In genomic region chr21:45072963-45073300, GRCh38 we compare ENCODE assay signal across 14 cellular contexts. TPM values are rescaled to one million over a fixed set of nuclear protein-coding genes. Genes with fewer than 3 reads are reported as not detected.
DNase-seq lines count a peak whose midpoint lies in the region; ATAC-seq and TF ChIP-seq lines count a peak whose summit lies in the region.
"Had no signal": no experiment of that assay in that cellular context is flagged by ENCODE, and none has a peak within 500 bp of the region (broad histone marks: within the 10 kb centered on the region; RNA-seq: fewer than 3 reads in every experiment).

No MANE protein-coding gene starts in this region.

- POLR2A ChIA-PET in PC-3 (lab: Charles Lee; ENCODE audit: unreplicated experiment) = interaction anchor here (0.5 kb wide), 1 partner anchor 29 kb away, joined by 4 read pairs; no protein-coding TSS in a partner anchor

- H3K36me3 ChIP-seq in PC-3 (ENCODE audit: low read depth, low read length) (no peaks in the 10 kb centered on the region), tibial artery (peaks cover 0 to 6% (median 0%) of the 10 kb centered on the region in 3 donors)
- H3K36me3 ChIP-seq: esophagus squamous epithelium, uterus had no signal

- H4K20me1 ChIP-seq in PC-3 (ENCODE audit: low read length) = no peaks in the 10 kb centered on the region

- TF ChIP-seq CTCF in PC-3 (conservative IDR thresholded peaks at IDR 0.05; ENCODE audit: low read depth, low read length) (no peak), tibial artery (IDR thresholded peaks at IDR 0.05) (no peak)

- H2AFZ ChIP-seq in PC-3 (ENCODE audit: low read length) = no peak overlapping the region

- no peaks in the 10 kb centered on the region for H3F3A ChIP-seq in PC-3 (ENCODE audit: low read length, unreplicated experiment)

- no peak overlapping the region for H3K27ac Mint-ChIP-seq in activated naive CD8-positive, alpha-beta T cell
- H3K27ac Mint-ChIP-seq in activated naive CD8-positive, alpha-beta T cell treated with anti-CD3 and anti-CD28 coated beads for 36 hours = no peak overlapping the region

- peak overlapping the region; percentile 90 for H3K4me2 ChIP-seq in PC-3 (ENCODE audit: low read length)

- no peak overlapping the region for H3K9ac ChIP-seq in PC-3 (ENCODE audit: low read length)

- BruUV-seq in PC-3 (replicated peaks; lab: Mats Ljungman, UMichigan) = no TSS peak

- ATAC-seq in PC-3 (no peak), GM21367 (IDR thresholded peaks at IDR 0.05; ENCODE audit: unreplicated experiment) (no peak)
- no peak for ATAC-seq in activated CD4-positive, CD25-positive, alpha-beta regulatory T cell treated with anti-CD3 and anti-CD28 coated beads, Interleukin-2, amount 50 U/mL, for 24 hours

- H3K27ac ChIP-seq in PC-3 (ENCODE audit: low read length) (no peak overlapping the region), tibial artery (peak overlapping the region; percentile 84 to 97)

- no peak for DNase-seq in activated naive CD8-positive, alpha-beta T cell treated with anti-CD3 and anti-CD28 coated beads for 36 hours
- DNase-seq in PC-3 (no peak), mesenteric fat pad (ENCODE audit: low spot score) (peak; percentile 74), tibial artery (no peak), DMS53 (lab: John Stamatoyannopoulos, UW) (no peak)
- DNase-seq: activated T-cell treated with anti-CD3 and anti-CD28 coated beads, Interleukin-2, amount 50 U/mL, for 48 hours; esophagus squamous epithelium; NCI-H1436; SHP77 treated with DMSO at 0.1 percent for 48 hours; uterus had no signal

- H3K4me3 ChIP-seq in PC-3 (ENCODE audit: low read length) (peak overlapping the region; percentile 75; the same call in 1 of the 2 replicates), tibial artery (peak overlapping the region; percentile 67 to 97)

- H3K4me3 Mint-ChIP-seq in activated naive CD8-positive, alpha-beta T cell = peak overlapping the region; percentile 42
- H3K4me3 Mint-ChIP-seq in activated naive CD8-positive, alpha-beta T cell treated with anti-CD3 and anti-CD28 coated beads for 36 hours = no peak overlapping the region

- H3K27me3 ChIP-seq in PC-3 (ENCODE audit: low read length) (no peaks in the 10 kb centered on the region), tibial artery (no peaks in the 10 kb centered on the region)
- H3K27me3 ChIP-seq: uterus had no signal

- H3K9me3 ChIP-seq in PC-3 (ENCODE audit: low read length) (no peaks in the 10 kb centered on the region), tibial artery (no peaks in the 10 kb centered on the region)
- H3K9me3 ChIP-seq: esophagus squamous epithelium, uterus had no signal

- H3K4me1 ChIP-seq in PC-3 (ENCODE audit: insufficient read depth, low read length) (peaks cover 21% of the 10 kb centered on the region; the same call in 1 of the 2 replicates), tibial artery (peaks cover 0 to 50% (median 27%) of the 10 kb centered on the region in 4 donors)

- intact Hi-C loops in PC-3 (cut with micrococcal nuclease) (loop anchor here (10.0 kb wide), 1 partner anchor 128 kb away; the partner anchor contains the start of gene SLX9), tibial artery (cut with DNase I; ENCODE audit: low total_unique reads) (no loop called here)

- no peaks in the 10 kb centered on the region for H3K36me3 Mint-ChIP-seq in activated naive CD8-positive, alpha-beta T cell
- H3K36me3 Mint-ChIP-seq in activated naive CD8-positive, alpha-beta T cell treated with anti-CD3 and anti-CD28 coated beads for 36 hours = peaks cover 9% of the 10 kb centered on the region

- peaks cover 26% of the 10 kb centered on the region for H3K4me1 Mint-ChIP-seq in activated naive CD8-positive, alpha-beta T cell (ENCODE audit: low read depth)
- H3K4me1 Mint-ChIP-seq in activated naive CD8-positive, alpha-beta T cell treated with anti-CD3 and anti-CD28 coated beads for 36 hours = peaks cover 26% of the 10 kb centered on the region

- no peaks in the 10 kb centered on the region for H3K9me3 Mint-ChIP-seq in activated naive CD8-positive, alpha-beta T cell (ENCODE audit: low read depth)
- H3K9me3 Mint-ChIP-seq in activated naive CD8-positive, alpha-beta T cell treated with anti-CD3 and anti-CD28 coated beads for 36 hours = no peaks in the 10 kb centered on the region
- H3K9me3 Mint-ChIP-seq: central memory CD8-positive, alpha-beta T cell had no signal

- H3K79me2 ChIP-seq in PC-3 (ENCODE audit: low read length) = peaks cover 31% of the 10 kb centered on the region

- H3K27me3 Mint-ChIP-seq in activated naive CD8-positive, alpha-beta T cell = no peaks in the 10 kb centered on the region
- no peaks in the 10 kb centered on the region for H3K27me3 Mint-ChIP-seq in activated naive CD8-positive, alpha-beta T cell treated with anti-CD3 and anti-CD28 coated beads for 36 hours
- H3K27me3 Mint-ChIP-seq: central memory CD8-positive, alpha-beta T cell had no signal

- CTCF ChIA-PET in PC-3 (lab: Charles Lee) = interaction anchor here (0.6 kb wide), 1 partner anchor 56 kb away, joined by 3 read pairs; no protein-coding TSS in a partner anchor

- no peaks in the 10 kb centered on the region for H3K9me2 ChIP-seq in PC-3 (replicated peaks; ENCODE audit: low read length)

RNA-seq across cellular contexts. Expression of gene ADARB1, which starts 1.4 kb away (rescaled TPM):
- total RNA-seq in activated naive CD8-positive, alpha-beta T cell treated with anti-CD3 and anti-CD28 coated beads for 36 hours = 10 to 100 TPM; 39.6 to 41.9 TPM
- total RNA-seq in PC-3 (2014; rRNA removed) (14.1 and 21.0 TPM in 2 replicates), mesenteric fat pad (39.6 TPM)
